ENCODE assay signal across 20 cellular contexts in genomic region chr5:68535121-68535520, GRCh38.
DNase-seq lines count a peak whose midpoint lies in the region; ATAC-seq and TF ChIP-seq lines count a peak whose summit lies in the region.
"Had no signal": no experiment of that assay in that cellular context is flagged by ENCODE, and none has a peak within 500 bp of the region (broad histone marks: within the 10 kb centered on the region; RNA-seq: fewer than 3 reads in every experiment).

No MANE protein-coding gene starts in this region.

- no peak overlapping the region for H4K91ac ChIP-seq in mesenchymal stem cell (ENCODE audit: low read length)

- H3K27ac ChIP-seq in body of pancreas (peak overlapping the region in 3 of 4 donors; percentile 58 to 70 (median 61)), mesenchymal stem cell (ENCODE audit: low read length, poor library complexity, severe bottlenecking) (no peak overlapping the region), subcutaneous abdominal adipose tissue (ENCODE audit: low read depth, low read length) (peak overlapping the region; percentile 60)
- H3K27ac ChIP-seq: cardiac muscle cell had no signal

- no peak for TF ChIP-seq CTCF in body of pancreas (IDR thresholded peaks at IDR 0.05)

- H3K79me1 ChIP-seq in mesenchymal stem cell (replicated peaks; ENCODE audit: low read length, poor library complexity, severe bottlenecking): no peaks in the 10 kb centered on the region

- ATAC-seq in body of pancreas (no peak), HG02623 (IDR thresholded peaks at IDR 0.05; ENCODE audit: unreplicated experiment) (no peak), GM21737 (IDR thresholded peaks at IDR 0.05; ENCODE audit: unreplicated experiment) (no peak)
- ATAC-seq: activated CD4-positive, alpha-beta T cell treated with anti-CD3 and anti-CD28 coated beads for 36 hours; stimulated activated naive CD8-positive, alpha-beta T cell treated with anti-CD3 and anti-CD28 coated beads, Interleukin-15, Interleukin-2, amounts not matched to agents 100 U/mL and 50 U/mL, for 24 hours had no signal

- intact Hi-C loops in body of pancreas (cut with DNase I): no loop called here

- WGBS in body of pancreas, 2 donors: 76 to 84% methylated on average over 5 of the region's 5 CpGs
- 95% methylated on average over 3 of the region's 5 CpGs for WGBS in mesenchymal stem cell

- no peak overlapping the region for H4K8ac ChIP-seq in mesenchymal stem cell (ENCODE audit: low read length)

- no peak overlapping the region for H2BK120ac ChIP-seq in mesenchymal stem cell (ENCODE audit: low read depth, low read length)

- H3K4me3 ChIP-seq in body of pancreas (no peak overlapping the region), mesenchymal stem cell (ENCODE audit: insufficient read depth in 1 of 2, low read depth in 1 of 2, low read length in 2 of 2) (no peak overlapping the region), subcutaneous abdominal adipose tissue (ENCODE audit: low read depth in 1 of 5, low read length in 5 of 5) (peak overlapping the region in 1 of 5 donors; percentile 10)
- H3K4me3 ChIP-seq: cardiac muscle cell, esophagus muscularis mucosa had no signal

- no peaks in the 10 kb centered on the region for H3K36me3 ChIP-seq in body of pancreas (replicated peaks in 1 of 2; ENCODE audit: insufficient read depth in 1 of 2, low read depth in 2 of 2)
- no peaks in the 10 kb centered on the region for H3K36me3 ChIP-seq in mesenchymal stem cell (ENCODE audit: control insufficient read depth in 1 of 2, insufficient read depth in 2 of 2, low read depth in 1 of 2, low read length in 2 of 2)
- H3K36me3 ChIP-seq in subcutaneous abdominal adipose tissue (ENCODE audit: control insufficient read depth in 5 of 5, insufficient read depth in 5 of 5, low read length in 5 of 5): no peaks in the 10 kb centered on the region
- H3K36me3 ChIP-seq: cardiac muscle cell, esophagus muscularis mucosa had no signal

- TF ChIP-seq POLR2A in body of pancreas (IDR thresholded peaks at IDR 0.05): no peak

- peak; percentile 72 for DNase-seq in ELF-1 (ENCODE audit: low read depth, low spot score)
- no peak for DNase-seq in body of pancreas
- DNase-seq in mesenchymal stem cell: no peak
- DNase-seq in NCI-H1092 (lab: John Stamatoyannopoulos, UW): no peak
- no peak for DNase-seq in cortex of kidney (lab: John Stamatoyannopoulos, UW)
- DNase-seq: activated CD4-positive, alpha-beta T cell treated with anti-CD3 and anti-CD28 coated beads for 36 hours; DMS 273 treated with DMSO at 0.1 percent for 48 hours; effector CD4-positive, alpha-beta T cell; GF-D8; HCEC 1CT; KG1; NCI-H510A treated with DMSO at 0.1 percent for 48 hours; occipital lobe; RPMI8226; stimulated activated naive CD8-positive, alpha-beta T cell treated with anti-CD3 and anti-CD28 coated beads, Interleukin-15, Interleukin-2, amounts not matched to agents 100 U/mL and 50 U/mL, for 24 hours had no signal

- H3K27me3 ChIP-seq in body of pancreas (no peaks in the 10 kb centered on the region), mesenchymal stem cell (ENCODE audit: control insufficient read depth in 1 of 2, insufficient read depth in 1 of 2, low read length in 2 of 2) (no peaks in the 10 kb centered on the region), subcutaneous abdominal adipose tissue (ENCODE audit: control insufficient read depth in 5 of 5, insufficient read depth in 4 of 5, low read length in 5 of 5) (no peaks in the 10 kb centered on the region)
- H3K27me3 ChIP-seq: cardiac muscle cell, esophagus muscularis mucosa had no signal

- no peak overlapping the region for H2AK5ac ChIP-seq in mesenchymal stem cell (ENCODE audit: low read length, severe bottlenecking)

- H3K4me1 ChIP-seq in body of pancreas (peaks cover 24% of the 10 kb centered on the region), mesenchymal stem cell (ENCODE audit: control insufficient read depth, insufficient read depth, low read depth, low read length) (peaks cover 8% of the 10 kb centered on the region), subcutaneous abdominal adipose tissue (ENCODE audit: control insufficient read depth in 5 of 5, insufficient read depth in 5 of 5, low read length in 5 of 5) (peaks cover 4 to 27% (median 25%) of the 10 kb centered on the region in 5 donors)

- H2BK5ac ChIP-seq in mesenchymal stem cell (ENCODE audit: low read depth, low read length, poor library complexity, severe bottlenecking): no peak overlapping the region

- H3K9me3 ChIP-seq in body of pancreas: no peaks in the 10 kb centered on the region
- no peaks in the 10 kb centered on the region for H3K9me3 ChIP-seq in mesenchymal stem cell (ENCODE audit: control insufficient read depth, low read length)
- H3K9me3 ChIP-seq in subcutaneous abdominal adipose tissue (ENCODE audit: control insufficient read depth in 5 of 5, low read length in 5 of 5): no peaks in the 10 kb centered on the region
- H3K9me3 ChIP-seq: esophagus muscularis mucosa had no signal

- no peak overlapping the region for H3K4ac ChIP-seq in mesenchymal stem cell (ENCODE audit: low read depth in 1 of 2, low read length in 2 of 2)

- no peak overlapping the region for H3K14ac ChIP-seq in mesenchymal stem cell (ENCODE audit: low read length in 2 of 2)

- no peak overlapping the region for H3K18ac ChIP-seq in mesenchymal stem cell (ENCODE audit: low read depth in 1 of 2, low read length in 2 of 2)

- no peak overlapping the region for H2BK15ac ChIP-seq in mesenchymal stem cell (ENCODE audit: low read depth, poor library complexity, severe bottlenecking)

- H3K23ac ChIP-seq in mesenchymal stem cell (ENCODE audit: low read length in 2 of 2): no peak overlapping the region

- H2AFZ ChIP-seq in mesenchymal stem cell (ENCODE audit: low read depth, low read length): no peak overlapping the region

- H3K9ac ChIP-seq in mesenchymal stem cell (ENCODE audit: low read length) (peak overlapping the region; percentile 41), subcutaneous abdominal adipose tissue (ENCODE audit: low read length in 5 of 5) (peak overlapping the region in 2 of 5 donors; percentile 48 to 57)

- no peak overlapping the region for H2BK12ac ChIP-seq in mesenchymal stem cell (ENCODE audit: low read length in 2 of 2)

- H3K4me2 ChIP-seq in mesenchymal stem cell (ENCODE audit: low read length, poor library complexity, severe bottlenecking): no peak overlapping the region
